ENCODE assay signal across 5 cellular contexts in the genomic region with DNA sequence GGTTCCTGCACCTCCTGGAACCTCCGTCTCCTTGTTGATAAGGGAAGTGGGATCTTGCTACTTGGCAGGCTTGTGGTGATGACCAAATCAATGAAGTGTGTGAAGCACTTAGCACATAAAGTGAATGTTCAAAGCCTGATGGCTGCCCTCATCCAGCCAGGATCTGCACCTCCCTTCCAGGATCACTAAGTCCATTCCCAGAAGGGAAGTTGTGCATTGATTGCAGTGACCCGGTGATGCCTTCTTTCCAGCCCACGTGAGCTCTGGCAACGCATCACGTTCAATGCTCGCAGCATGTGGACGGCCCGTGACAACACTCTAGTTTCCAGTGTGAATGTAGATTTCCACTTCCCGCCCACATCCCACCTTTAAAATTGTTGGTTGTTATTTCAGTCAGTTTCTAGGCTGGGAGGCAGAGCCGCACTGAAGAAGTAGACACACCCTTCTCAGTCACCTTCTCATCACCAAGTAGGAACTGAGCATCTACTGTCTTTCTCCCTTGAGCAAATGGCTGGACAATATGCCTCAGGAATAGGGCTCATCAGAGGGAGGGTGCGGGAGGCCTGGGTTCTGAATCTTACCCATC. TPM values are rescaled to one million over a fixed set of nuclear protein-coding genes. Genes with fewer than 3 reads are reported as not detected.
"Had no signal": no experiment of that assay in that cellular context is flagged by ENCODE, and none has a peak within 500 bp of the region (broad histone marks: within the 10 kb centered on the region; RNA-seq: fewer than 3 reads in every experiment).

No MANE protein-coding gene starts in this region.

RNA-seq across cellular contexts. Expression of a gene that starts 6.2 kb away (rescaled TPM):
- total RNA-seq: M059J, PC-3, Right ventricle myocardium superior, SJSA1 had no signal
- polyA plus RNA-seq: SK-N-SH had no signal
